17 cellular contexts compared by ENCODE assay signal in genomic region chr5:6849569-6849968, GRCh38.
DNase-seq lines count a peak whose midpoint lies in the region; ATAC-seq, FAIRE-seq and TF ChIP-seq lines count a peak whose summit lies in the region.
"Had no signal": no experiment of that assay in that cellular context is flagged by ENCODE, and none has a peak within 500 bp of the region (broad histone marks: within the 10 kb centered on the region; RNA-seq: fewer than 3 reads in every experiment).

No MANE protein-coding gene starts in this region.

- BruUV-seq in MCF 10A (replicated peaks; lab: Mats Ljungman, UMichigan) (no TSS peak), mammary epithelial cell (replicated peaks; lab: Mats Ljungman, UMichigan) (no TSS peak)

- H3K4me1 ChIP-seq in mammary epithelial cell (ENCODE audit: insufficient read depth, low read length) (no peaks in the 10 kb centered on the region), GM23338 (ENCODE audit: insufficient read depth) (peaks cover 4% of the 10 kb centered on the region; the same call in 1 of the 2 replicates)
- H3K4me1 ChIP-seq: ascending aorta, parathyroid adenoma had no signal

- peaks cover 23% of the 10 kb centered on the region for H3K9me3 ChIP-seq in mammary epithelial cell (replicated peaks; ENCODE audit: insufficient read depth, low read length)

- no peaks in the 10 kb centered on the region for H3K9me2 ChIP-seq in GM23338 (ENCODE audit: insufficient read depth)

- dilution Hi-C loops in mammary epithelial cell (cut with HindIII; ENCODE audit: low sequenced_read_pairs), result no loop called here

- intact Hi-C loops in MCF 10A (cut with micrococcal nuclease) (no loop called here), mammary epithelial cell (cut with micrococcal nuclease) (no loop called here)

- no peaks in the 10 kb centered on the region for H3K9me3 Mint-ChIP-seq in MCF 10A (ENCODE audit: unreplicated experiment)
- peaks cover 7 to 24% of the 10 kb centered on the region in 2 donors for H3K9me3 Mint-ChIP-seq in stimulated activated naive CD8-positive, alpha-beta T cell treated with anti-CD3 and anti-CD28 coated beads, Interleukin-15, amount 100 ng/mL, for 72 hours
- H3K9me3 Mint-ChIP-seq in GM23338, result peaks cover 43% of the 10 kb centered on the region

- DNase-seq in MCF 10A (ENCODE audit: unreplicated experiment) (peak; percentile 19), mammary epithelial cell (no peak), NB4 (ENCODE audit: low read depth) (peak; percentile 38), bronchial epithelial cell (ENCODE audit: low read depth) (peak; percentile 5), GM23338 (ENCODE audit: low spot score) (no peak)
- DNase-seq in stimulated activated naive CD8-positive, alpha-beta T cell treated with anti-CD3 and anti-CD28 coated beads, Interleukin-15, amount 100 ng/mL, for 72 hours, result no peak
- DNase-seq: activated CD4-positive, alpha-beta T cell treated with anti-CD3 and anti-CD28 coated beads, Interleukin-2, amount 10 ng/mL, durations not matched to agents 7 days and 5 days; AML-193; GDM1; NCI-H1092 treated with DMSO at 0.1 percent for 48 hours had no signal

- CTCF ChIA-PET in MCF 10A (lab: Yijun Ruan, JAX) (no interaction called here), mammary epithelial cell (lab: Charles Lee; ENCODE audit: low non-redundant PET) (no interaction called here)

- H3K27ac ChIP-seq in mammary epithelial cell (ENCODE audit: insufficient read depth, low read depth, low read length) (no peak overlapping the region), GM23338 (ENCODE audit: low read depth) (no peak overlapping the region)
- H3K27ac ChIP-seq: ascending aorta, parathyroid adenoma had no signal

- H3K36me3 Mint-ChIP-seq in MCF 10A (ENCODE audit: insufficient read depth, unreplicated experiment) (no peaks in the 10 kb centered on the region), GM23338 (ENCODE audit: low read depth) (peaks cover 28% of the 10 kb centered on the region)

- H3K4me3 Mint-ChIP-seq in MCF 10A (ENCODE audit: unreplicated experiment), result no peak overlapping the region
- no peak overlapping the region for H3K4me3 Mint-ChIP-seq in stimulated activated naive CD8-positive, alpha-beta T cell treated with anti-CD3 and anti-CD28 coated beads, Interleukin-15, amount 100 ng/mL, for 72 hours
- no peak overlapping the region for H3K4me3 Mint-ChIP-seq in GM23338
- H3K4me3 Mint-ChIP-seq: activated CD4-positive, alpha-beta T cell treated with anti-CD3 and anti-CD28 coated beads, Interleukin-2, amount 10 ng/mL, durations not matched to agents 7 days and 5 days had no signal

- no peaks in the 10 kb centered on the region for H3K27me3 ChIP-seq in mammary epithelial cell (ENCODE audit: insufficient read depth, low read length)
- H3K27me3 ChIP-seq in bronchial epithelial cell (ENCODE audit: control insufficient read depth, insufficient read depth, low read length), result no peaks in the 10 kb centered on the region
- no peaks in the 10 kb centered on the region for H3K27me3 ChIP-seq in GM23338 (ENCODE audit: insufficient read depth)
- H3K27me3 ChIP-seq: ascending aorta had no signal

- no peaks in the 10 kb centered on the region for H3F3A ChIP-seq in GM23338 (replicated peaks; ENCODE audit: low read depth)

- in situ Hi-C loops in mammary epithelial cell (cut with MboI; ENCODE audit: low sequenced_read_pairs in 2 of 2), result no loop called here

- H3K4me1 Mint-ChIP-seq in MCF 10A (ENCODE audit: insufficient read depth, unreplicated experiment) (no peaks in the 10 kb centered on the region), GM23338 (peaks cover 7% of the 10 kb centered on the region; the same call in 2 of the 3 replicates)
- peaks cover 10% of the 10 kb centered on the region for H3K4me1 Mint-ChIP-seq in stimulated activated naive CD8-positive, alpha-beta T cell treated with anti-CD3 and anti-CD28 coated beads, Interleukin-15, amount 100 ng/mL, for 72 hours

- no peaks in the 10 kb centered on the region for H3K79me2 ChIP-seq in mammary epithelial cell (ENCODE audit: insufficient read depth, low read length)
- H3K79me2 ChIP-seq in GM23338 (replicated peaks; ENCODE audit: insufficient read depth), result no peaks in the 10 kb centered on the region
- H3K79me2 ChIP-seq: parathyroid adenoma had no signal

- no peak for TF ChIP-seq CTCF in MCF 10A (IDR thresholded peaks at IDR 0.05; ENCODE audit: unreplicated experiment)
- no peak for TF ChIP-seq CTCF in mammary epithelial cell (conservative IDR thresholded peaks at IDR 0.05 in 1 of 2, IDR thresholded peaks at IDR 0.05 in 1 of 2; ENCODE audit: extremely low read depth in 1 of 2, insufficient read depth in 1 of 2, low read depth in 1 of 2, low read length in 2 of 2)
- no peak for TF ChIP-seq CTCF in NB4 (IDR thresholded peaks at IDR 0.05; ENCODE audit: low read depth, low read length)
- TF ChIP-seq CTCF in bronchial epithelial cell (IDR thresholded peaks at IDR 0.05; ENCODE audit: insufficient read depth, low read length, severe bottlenecking), result no peak
- no peak for TF ChIP-seq CTCF in GM23338 (conservative IDR thresholded peaks at IDR 0.05; ENCODE audit: low read depth in 2 of 2)

- H3K4me3 ChIP-seq in mammary epithelial cell (replicated peaks in 1 of 3; ENCODE audit: insufficient read depth in 1 of 3, low read depth in 2 of 3, low read length in 3 of 3) (no peak overlapping the region), NB4 (ENCODE audit: low read depth, low read length) (no peak overlapping the region), bronchial epithelial cell (ENCODE audit: low read depth, low read length) (no peak overlapping the region), GM23338 (no peak overlapping the region)
- H3K4me3 ChIP-seq: ascending aorta, K562 had no signal

- no peak overlapping the region for H3K4me2 ChIP-seq in mammary epithelial cell (ENCODE audit: insufficient read depth, low read depth, low read length)
- no peak overlapping the region for H3K4me2 ChIP-seq in GM23338

- H3K36me3 ChIP-seq in mammary epithelial cell (ENCODE audit: insufficient read depth, low read length) (no peaks in the 10 kb centered on the region), bronchial epithelial cell (ENCODE audit: control insufficient read depth, insufficient read depth, low read length) (no peaks in the 10 kb centered on the region), GM23338 (ENCODE audit: insufficient read depth) (no peaks in the 10 kb centered on the region; the same call in 1 of the 2 replicates)
- H3K36me3 ChIP-seq: ascending aorta had no signal

- H2AFZ ChIP-seq in mammary epithelial cell (ENCODE audit: low read depth, low read length) (no peak overlapping the region), GM23338 (no peak overlapping the region)
- H2AFZ ChIP-seq: parathyroid adenoma had no signal

- ATAC-seq in stimulated activated naive CD8-positive, alpha-beta T cell treated with anti-CD3 and anti-CD28 coated beads, Interleukin-15, amount 100 ng/mL, for 72 hours, result peak; percentile 85
- ATAC-seq in GM21717 (IDR thresholded peaks at IDR 0.05; ENCODE audit: unreplicated experiment) (no peak), GM23338 (no peak)
- ATAC-seq: K562 had no signal

- no peaks in the 10 kb centered on the region for H4K20me1 ChIP-seq in mammary epithelial cell (ENCODE audit: insufficient read depth, low read length)
- H4K20me1 ChIP-seq in GM23338 (replicated peaks; ENCODE audit: insufficient read depth), result no peaks in the 10 kb centered on the region

- POLR2A ChIA-PET in MCF 10A (lab: Yijun Ruan, JAX), result no interaction called here

- H3K9ac ChIP-seq in mammary epithelial cell (ENCODE audit: insufficient read depth, low read length), result no peak overlapping the region
- H3K9ac ChIP-seq: parathyroid adenoma had no signal

- WGBS in mammary epithelial cell (ENCODE audit: low coverage, missing lambda C conversion rate), result 49% methylated on average over 5 of the region's 5 CpGs

- H3K27me3 Mint-ChIP-seq in MCF 10A (ENCODE audit: insufficient read depth, unreplicated experiment), result no peaks in the 10 kb centered on the region
- H3K27me3 Mint-ChIP-seq in stimulated activated naive CD8-positive, alpha-beta T cell treated with anti-CD3 and anti-CD28 coated beads, Interleukin-15, amount 100 ng/mL, for 72 hours, result no peaks in the 10 kb centered on the region
- peaks cover 6% of the 10 kb centered on the region for H3K27me3 Mint-ChIP-seq in GM23338 (ENCODE audit: insufficient read depth, low read depth, poor library complexity)

- no peak for TF ChIP-seq POLR2A in NB4 (IDR thresholded peaks at IDR 0.05; ENCODE audit: extremely low read depth, insufficient read length)

- FAIRE-seq in bronchial epithelial cell (lab: Jason Lieb, UNC), result no peak
- FAIRE-seq: K562, keratinocyte, RCC 7860 had no signal

- H3K27ac Mint-ChIP-seq in MCF 10A (ENCODE audit: low read depth, unreplicated experiment) (no peak overlapping the region), GM23338 (no peak overlapping the region)
- no peak overlapping the region for H3K27ac Mint-ChIP-seq in stimulated activated naive CD8-positive, alpha-beta T cell treated with anti-CD3 and anti-CD28 coated beads, Interleukin-15, amount 100 ng/mL, for 72 hours
- H3K27ac Mint-ChIP-seq: activated CD4-positive, alpha-beta T cell treated with anti-CD3 and anti-CD28 coated beads, Interleukin-2, amount 10 ng/mL, durations not matched to agents 7 days and 5 days; activated T-helper 2 cell treated with anti-CD3 and anti-CD28 coated beads, Interferon-gamma antibody, Interleukin-2, Interleukin-4, amounts not matched to agents 10 μg/mL and 5 μg/mL and 100 μg/mL, durations not matched to agents 14 hours and 24 hours and 36 hours had no signal

TF ChIP-seq in GM23338, 12 proteins besides CTCF, POLR2A, EP300 and RAD21 (continues in another document):
- TF ChIP-seq ZNF331 (CRISPR knock-in tag; IDR thresholded peaks at IDR 0.05; ENCODE audit: low read depth) (no peak), CREB1 (CRISPR knock-in tag; IDR thresholded peaks at IDR 0.05; ENCODE audit: low read depth) (no peak), EZH2 (IDR thresholded peaks at IDR 0.05; ENCODE audit: low read depth, unreplicated experiment) (no peak), JUNB (IDR thresholded peaks at IDR 0.05; ENCODE audit: unreplicated experiment) (no peak), ZNF114 (CRISPR knock-in tag; IDR thresholded peaks at IDR 0.05) (no peak), POLR2AphosphoS5 (IDR thresholded peaks at IDR 0.05; ENCODE audit: low read depth) (no peak), NANOG (IDR thresholded peaks at IDR 0.05; ENCODE audit: borderline replicate concordance) (no peak), EZH2phosphoT487 (IDR thresholded peaks at IDR 0.05; ENCODE audit: unreplicated experiment) (no peak), STAT1 (IDR thresholded peaks at IDR 0.05; ENCODE audit: unreplicated experiment) (no peak)

Comparison
In these comparisons a context has a peak if more than half of its experiments do, and no peak if none do; other contexts are left out.
1. DNase-seq: peak in MCF 10A (single experiment), NB4 (single experiment) and bronchial epithelial cell (single experiment); none in mammary epithelial cell (single experiment), stimulated activated naive CD8-positive, alpha-beta T cell treated with anti-CD3 and anti-CD28 coated beads, Interleukin-15, amount 100 ng/mL, for 72 hours (0 of 2) and GM23338 (single experiment).